In the genomic region with DNA sequence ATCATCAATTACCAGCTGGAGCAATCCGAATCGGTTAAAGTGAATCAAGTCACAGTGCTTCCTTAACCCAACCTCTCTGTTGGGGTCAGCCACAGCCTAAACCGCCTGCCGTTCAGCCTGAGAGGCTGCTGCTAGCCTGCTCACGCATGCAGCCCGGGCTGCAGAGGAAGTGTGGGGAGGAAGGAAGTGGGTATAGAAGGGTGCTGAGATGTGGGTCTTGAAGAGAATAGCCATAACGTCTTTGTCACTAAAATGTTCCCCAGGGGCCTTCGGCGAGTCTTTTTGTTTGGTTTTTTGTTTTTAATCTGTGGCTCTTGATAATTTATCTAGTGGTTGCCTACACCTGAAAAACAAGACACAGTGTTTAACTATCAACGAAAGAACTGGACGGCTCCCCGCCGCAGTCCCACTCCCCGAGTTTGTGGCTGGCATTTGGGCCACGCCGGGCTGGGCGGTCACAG, we compare ENCODE assay signal across 8 cellular contexts. TPM values are rescaled to one million over a fixed set of nuclear protein-coding genes. Genes with fewer than 3 reads are reported as not detected.
DNase-seq lines count a peak whose midpoint lies in the region; ATAC-seq lines count a peak whose summit lies in the region.

No MANE protein-coding gene starts in this region.

- DNase-seq in NT2/D1 (ENCODE audit: low read depth, low spot score) (peak; percentile 9), germinal center (ENCODE audit: low spot score) (peak; percentile 67), trophoblast cell (peak in 1 of 2 donors; percentile 2), aorta (peak; percentile 74 to 85), dermis blood vessel endothelial cell (no peak)
- DNase-seq in activated T-cell treated with anti-CD3 and anti-CD28 coated beads, Interleukin-2, amount 50 U/mL, for 48 hours = peak; percentile 72 to 78

- H3K27ac ChIP-seq in trophoblast cell (ENCODE audit: low read depth, low read length) (no peak overlapping the region), aorta (ENCODE audit: low read depth in 1 of 2, low read length in 2 of 2) (no peak overlapping the region)

- no peak overlapping the region for H3K18ac ChIP-seq in trophoblast cell (ENCODE audit: low read length)

- no peak overlapping the region for H2BK5ac ChIP-seq in trophoblast cell (ENCODE audit: low read depth, low read length, poor library complexity)

- H4K91ac ChIP-seq in trophoblast cell (ENCODE audit: low read depth, low read length) = peak overlapping the region; percentile 40

- H2AK5ac ChIP-seq in trophoblast cell (ENCODE audit: low read length) = no peak overlapping the region

- H3K27me3 ChIP-seq in NT2/D1 (ENCODE audit: insufficient read depth, insufficient read length) = peaks cover 39% of the 10 kb centered on the region
- peaks cover 16% of the 10 kb centered on the region for H3K27me3 ChIP-seq in trophoblast cell (ENCODE audit: insufficient read depth, low read length)
- no peaks in the 10 kb centered on the region for H3K27me3 ChIP-seq in aorta (ENCODE audit: control insufficient read depth in 1 of 2, insufficient read depth in 2 of 2, low read length in 1 of 2)

- H3K9ac ChIP-seq in NT2/D1 (ENCODE audit: insufficient read length, low read depth) = peak overlapping the region; percentile 81
- H3K9ac ChIP-seq in trophoblast cell (ENCODE audit: low read length) = no peak overlapping the region

- H3K79me1 ChIP-seq in trophoblast cell (ENCODE audit: low read length) = peaks cover 2% of the 10 kb centered on the region

- peak overlapping the region; percentile 45 for H2BK120ac ChIP-seq in trophoblast cell (ENCODE audit: insufficient read depth, low read length, poor library complexity)

- H3K4me3 ChIP-seq in NT2/D1 (ENCODE audit: insufficient read length, low read depth) = peak overlapping the region; percentile 78
- H3K4me3 ChIP-seq in trophoblast cell (ENCODE audit: low read depth, low read length) = peak overlapping the region; percentile 67
- H3K4me3 ChIP-seq in aorta (ENCODE audit: low read length in 2 of 2) = no peak overlapping the region

- intact Hi-C loops in aorta (cut with DNase I) = no loop called here

- H3K4me2 ChIP-seq in trophoblast cell (ENCODE audit: low read length) = peak overlapping the region; percentile 73

- peak overlapping the region; percentile 46 for H4K12ac ChIP-seq in trophoblast cell (ENCODE audit: low read depth, low read length)

- WGBS in trophoblast cell (ENCODE audit: extremely low coverage, insufficient coverage, insufficient read length) = no CpG with 5 or more reads among the region's 17 CpGs
- 4% methylated on average over 17 of the region's 17 CpGs for WGBS in aorta, 2 donors

- no peak overlapping the region for H3K14ac ChIP-seq in trophoblast cell (ENCODE audit: low read length)

- H3K9me3 ChIP-seq in NT2/D1 (ENCODE audit: insufficient read depth, low read length) (no peaks in the 10 kb centered on the region), trophoblast cell (ENCODE audit: insufficient read depth, low read depth, low read length) (peaks cover 3% of the 10 kb centered on the region), aorta (ENCODE audit: control insufficient read depth, low read length) (no peaks in the 10 kb centered on the region)

- H3K36me3 ChIP-seq in NT2/D1 (ENCODE audit: insufficient read depth, insufficient read length, low read length) = no peaks in the 10 kb centered on the region
- no peaks in the 10 kb centered on the region for H3K36me3 ChIP-seq in trophoblast cell (ENCODE audit: control insufficient read depth in 1 of 2, insufficient read depth in 2 of 2, low read length in 2 of 2)
- no peaks in the 10 kb centered on the region for H3K36me3 ChIP-seq in aorta (ENCODE audit: control insufficient read depth in 1 of 2, insufficient read depth in 2 of 2, low read length in 1 of 2)

- H3K4me1 ChIP-seq in NT2/D1 (ENCODE audit: insufficient read depth, insufficient read length) = peaks cover 2% of the 10 kb centered on the region
- H3K4me1 ChIP-seq in trophoblast cell (ENCODE audit: control insufficient read depth in 1 of 2, insufficient read depth in 2 of 2, low read length in 2 of 2) = peaks cover 0 to 11% of the 10 kb centered on the region in 2 experiments
- no peaks in the 10 kb centered on the region for H3K4me1 ChIP-seq in aorta (ENCODE audit: control insufficient read depth in 1 of 2, insufficient read depth in 2 of 2, low read length in 2 of 2)

- peak; percentile 83 for ATAC-seq in GM18511 (IDR thresholded peaks at IDR 0.05; ENCODE audit: unreplicated experiment)
- ATAC-seq in HG02852 (IDR thresholded peaks at IDR 0.05; ENCODE audit: unreplicated experiment) = peak; percentile 71
- peak; percentile 51 for ATAC-seq in aorta (ENCODE audit: low FRiP score)

- H2BK12ac ChIP-seq in trophoblast cell (ENCODE audit: low read length) = no peak overlapping the region

- peak overlapping the region; percentile 63 for H4K8ac ChIP-seq in trophoblast cell (ENCODE audit: low read depth, low read length)

- H3K4ac ChIP-seq in trophoblast cell (ENCODE audit: low read depth, low read length) = no peak overlapping the region

- H3K79me2 ChIP-seq in trophoblast cell (ENCODE audit: control insufficient read depth, insufficient read depth, low read length, poor library complexity) = no peaks in the 10 kb centered on the region

- H3K23ac ChIP-seq in trophoblast cell (ENCODE audit: low read length) = no peak overlapping the region

- H2AFZ ChIP-seq in trophoblast cell (ENCODE audit: insufficient read depth, low read length, poor library complexity) = peak overlapping the region; percentile 73

RNA-seq across cellular contexts. Expression of gene ITGA4, which starts 0.5 kb away (rescaled TPM):
- 4.4 and 4.6 TPM in 2 replicates for polyA plus RNA-seq in trophoblast cell (2013)
- total RNA-seq in aorta (10 to 100 TPM; 13.1 to 23.9 TPM), dermis blood vessel endothelial cell (0.60 and 1.0 TPM in 2 replicates)
- polyA plus RNA-seq in aorta = 1 to 10 TPM in 1 of 2 donors, under 1 TPM in 1; 0.49 to 4.5 TPM

Comparison
In these comparisons a context has a peak if more than half of its experiments do, and no peak if none do; other contexts are left out.
1. H3K4me3 ChIP-seq: peak in NT2/D1 (single experiment) and trophoblast cell (single experiment); none in aorta (0 of 2).
2. Peak in every context shown above with its lines, with median percentiles within 50 percentile points of each other: ATAC-seq.